In genomic region chr1:211632117-211632807, GRCh38 we compare ENCODE assay signal across 12 cellular contexts. TPM values are rescaled to one million over a fixed set of nuclear protein-coding genes. Genes with fewer than 3 reads are reported as not detected.
DNase-seq lines count a peak whose midpoint lies in the region; ATAC-seq and TF ChIP-seq lines count a peak whose summit lies in the region.
"Had no signal": no experiment of that assay in that cellular context is flagged by ENCODE, and none has a peak within 500 bp of the region (broad histone marks: within the 10 kb centered on the region; RNA-seq: fewer than 3 reads in every experiment).

No MANE protein-coding gene starts in this region.

- no peak overlapping the region for H4K5ac ChIP-seq in H9 (ENCODE audit: insufficient read length, low read depth, low read length)

- no peak overlapping the region for H3K4ac ChIP-seq in H9 (ENCODE audit: low read depth, low read length)

- no peak overlapping the region for H2BK5ac ChIP-seq in H9 (ENCODE audit: insufficient read length, low read length)

- no peaks in the 10 kb centered on the region for H4K20me1 ChIP-seq in H9 (ENCODE audit: control insufficient read depth, insufficient read depth, insufficient read length)

- peaks cover 11 to 26% of the 10 kb centered on the region in 2 experiments for H3K4me1 Mint-ChIP-seq in H9
- H3K4me1 Mint-ChIP-seq: central memory CD8-positive, alpha-beta T cell had no signal

- H3T11ph ChIP-seq in H9 (ENCODE audit: low read length): no peak overlapping the region

- H3K27ac Mint-ChIP-seq in H9: no peak overlapping the region

- no peak for TF ChIP-seq EP300 in sigmoid colon (IDR thresholded peaks at IDR 0.05)

- H3K9me3 ChIP-seq in body of pancreas (no peaks in the 10 kb centered on the region), sigmoid colon (no peaks in the 10 kb centered on the region), H9 (ENCODE audit: control insufficient read depth, low read depth, low read length) (no peaks in the 10 kb centered on the region)

- no peak overlapping the region for H2BK12ac ChIP-seq in H9 (ENCODE audit: insufficient read length, low read depth, low read length)

- H3K4me2 ChIP-seq in H9 (ENCODE audit: insufficient read depth, insufficient read length, low read length): no peak overlapping the region

- no peak overlapping the region for H2BK120ac ChIP-seq in H9 (ENCODE audit: low read depth, low read length, poor library complexity, severe bottlenecking)

- no peak overlapping the region for H3K18ac ChIP-seq in H9 (ENCODE audit: insufficient read length, low read depth, low read length)

- H2AK5ac ChIP-seq in H9 (ENCODE audit: insufficient read length, low read length): no peak overlapping the region

- DNase-seq in body of pancreas (no peak), sigmoid colon (no peak), kidney tubule cell (ENCODE audit: low spot score) (no peak), NCI-H345 (lab: John Stamatoyannopoulos, UW) (no peak), H9 (no peak)
- DNase-seq: DMS79 treated with DMSO at 0.1 percent for 48 hours, natural killer cell, NCI-H2029 treated with DMSO at 0.1 percent for 48 hours had no signal

- H3K79me1 ChIP-seq in H9 (ENCODE audit: insufficient read depth, low read depth, low read length, poor library complexity, severe bottlenecking): no peaks in the 10 kb centered on the region

- no peak overlapping the region for H2BK20ac ChIP-seq in H9 (ENCODE audit: low read depth, low read length, poor library complexity, severe bottlenecking)

- 78 to 87% methylated on average over 12 to 16 of the region's 16 CpGs for WGBS in body of pancreas, 2 donors
- WGBS in sigmoid colon, 2 donors: 83 to 90% methylated on average over 16 of the region's 16 CpGs
- WGBS in H9 (ENCODE audit: extremely low coverage, insufficient read length, low lambda C conversion rate): no CpG with 5 or more reads among the region's 16 CpGs

- peak; percentile 74 for ATAC-seq in GM19351 (IDR thresholded peaks at IDR 0.05; ENCODE audit: unreplicated experiment)
- peak; percentile 59 for ATAC-seq in HG03135 (IDR thresholded peaks at IDR 0.05; ENCODE audit: unreplicated experiment)
- ATAC-seq in body of pancreas: no peak

- H2BK15ac ChIP-seq in H9 (ENCODE audit: low read depth, low read length): no peak overlapping the region

- no peak overlapping the region for H3K9ac ChIP-seq in H9 (ENCODE audit: extremely low read depth, insufficient read length, low read length)

- H3K23me2 ChIP-seq in H9 (ENCODE audit: insufficient read length, low read depth, low read length, poor library complexity, severe bottlenecking): no peaks in the 10 kb centered on the region

- TF ChIP-seq CTCF in body of pancreas (IDR thresholded peaks at IDR 0.05) (no peak), sigmoid colon (IDR thresholded peaks at IDR 0.05) (no peak), H9 (conservative IDR thresholded peaks at IDR 0.05) (no peak)

- no peak overlapping the region for H4K8ac ChIP-seq in H9 (replicated peaks; ENCODE audit: insufficient read length, low read depth, low read length)

- no peaks in the 10 kb centered on the region; the same call in none of the 2 replicates for H3K27me3 Mint-ChIP-seq in H9 (ENCODE audit: low read depth)
- H3K27me3 Mint-ChIP-seq: central memory CD8-positive, alpha-beta T cell had no signal

- H3K23ac ChIP-seq in H9 (ENCODE audit: insufficient read length, low read depth, low read length): no peak overlapping the region

- no peak overlapping the region for H2AFZ ChIP-seq in H9 (ENCODE audit: low read length)

- H3K27ac ChIP-seq in body of pancreas (peak overlapping the region; percentile 66 to 82 (median 72)), sigmoid colon (peak overlapping the region; percentile 59 to 80 (median 69)), H9 (ENCODE audit: insufficient read length, low read depth, low read length) (no peak overlapping the region)
- H3K27ac ChIP-seq: SK-N-MC had no signal

- H3K9me3 Mint-ChIP-seq in H9: no peaks in the 10 kb centered on the region
- H3K9me3 Mint-ChIP-seq: central memory CD8-positive, alpha-beta T cell; natural killer cell had no signal

- peaks cover 24% of the 10 kb centered on the region for H3K4me1 ChIP-seq in body of pancreas
- peaks cover 0 to 29% (median 22%) of the 10 kb centered on the region in 4 donors for H3K4me1 ChIP-seq in sigmoid colon
- H3K4me1 ChIP-seq in H9 (ENCODE audit: insufficient read depth, low read length): no peaks in the 10 kb centered on the region

- H3K27me3 ChIP-seq in body of pancreas (no peaks in the 10 kb centered on the region), sigmoid colon (no peaks in the 10 kb centered on the region), H9 (ENCODE audit: insufficient read depth, low read length) (no peaks in the 10 kb centered on the region; the same call in 1 of the 2 replicates)

- intact Hi-C loops in body of pancreas (cut with DNase I): no loop called here
- intact Hi-C loops in sigmoid colon (cut with DNase I): no loop called here

- H3K36me3 ChIP-seq in body of pancreas (replicated peaks in 1 of 2; ENCODE audit: insufficient read depth in 1 of 2, low read depth in 2 of 2) (no peaks in the 10 kb centered on the region), sigmoid colon (no peaks in the 10 kb centered on the region)

- H3K4me3 Mint-ChIP-seq in H9: no peak overlapping the region
- H3K4me3 Mint-ChIP-seq: central memory CD8-positive, alpha-beta T cell; natural killer cell had no signal

- no peak overlapping the region for H4K91ac ChIP-seq in H9 (ENCODE audit: insufficient read length, low read depth, low read length)

- H3K79me2 ChIP-seq in H9 (ENCODE audit: insufficient read depth, low read length): no peaks in the 10 kb centered on the region

- TF ChIP-seq POLR2A in body of pancreas (IDR thresholded peaks at IDR 0.05) (no peak), sigmoid colon (IDR thresholded peaks at IDR 0.05) (no peak)

- H3K36me3 Mint-ChIP-seq in H9 (ENCODE audit: insufficient read depth in 1 of 3, low read depth in 3 of 3): no peaks in the 10 kb centered on the region
- H3K36me3 Mint-ChIP-seq: natural killer cell had no signal

- no peak overlapping the region for H3K4me3 ChIP-seq in body of pancreas
- H3K4me3 ChIP-seq in sigmoid colon: no peak overlapping the region
- H3K4me3 ChIP-seq: SK-N-MC had no signal

- no peak overlapping the region for H3K14ac ChIP-seq in H9 (ENCODE audit: insufficient read depth, low read length)

- no peak overlapping the region for H3K56ac ChIP-seq in H9 (ENCODE audit: insufficient read length, low read depth, low read length)

RNA-seq across cellular contexts. Expression of gene NEK2, which starts 43.2 kb away (rescaled TPM):
- total RNA-seq in body of pancreas (not detected), sigmoid colon (1 to 10 TPM in 1 of 4 donors, under 1 TPM in 1, not detected in 2; 0.41 to 1.9 TPM), H9 (2021) (16.7 and 17.6 TPM in 2 replicates)
- 10 to 100 TPM in 1 of 3 donors, 1 to 10 TPM in 2; 1.8 to 11.5 (median 8.1) TPM for polyA plus RNA-seq in sigmoid colon

RNA-seq across cellular contexts. Expression of gene SLC30A1, which starts 53.3 kb away (rescaled TPM):
- total RNA-seq in body of pancreas: 10 to 100 TPM in 1 of 2 donors, 1 to 10 TPM in 1; 7.3 to 11.5 TPM
- 10 to 100 TPM in 2 of 4 donors, 1 to 10 TPM in 2; 7.9 to 11.8 (median 9.3) TPM for total RNA-seq in sigmoid colon
- polyA plus RNA-seq in sigmoid colon: 1 to 10 TPM; 4.2 to 5.1 (median 4.3) TPM
- total RNA-seq in H9 (2021): 17.1 and 17.3 TPM in 2 replicates
